In the genomic region with DNA sequence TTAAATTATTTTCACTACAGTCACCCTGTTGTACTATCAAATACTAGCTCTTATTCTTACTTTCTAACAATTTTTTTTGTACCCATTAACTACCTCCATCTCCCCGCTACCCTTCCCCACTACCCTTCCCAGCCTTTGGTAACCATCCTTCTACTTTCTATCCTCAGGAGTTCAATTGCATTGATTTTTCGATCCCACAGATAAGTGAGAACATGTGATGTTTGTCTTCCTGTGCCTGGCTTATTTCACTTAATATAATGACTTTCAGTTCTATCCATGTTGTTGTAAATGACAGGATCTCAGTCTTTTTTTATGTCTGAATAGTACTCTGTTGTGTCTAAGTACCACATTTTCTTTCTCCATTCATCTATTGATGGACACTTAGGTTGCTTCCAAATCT, we compare ENCODE assay signal across 8 cellular contexts.
"Had no signal": no experiment of that assay in that cellular context is flagged by ENCODE, and none has a peak within 500 bp of the region (broad histone marks: within the 10 kb centered on the region; RNA-seq: fewer than 3 reads in every experiment).

No MANE protein-coding gene starts in this region.

- H3K9ac ChIP-seq: GM23248 had no signal

- H3K36me3 ChIP-seq: HAP-1 had no signal

- H3K4me3 ChIP-seq: GM23248, HAP-1 had no signal

- H2AFZ ChIP-seq: GM23248 had no signal

- ATAC-seq: HCT116 had no signal

- FAIRE-seq: HTR-8/SVneo had no signal

- H3K27ac ChIP-seq: GM23248 had no signal

- DNase-seq: GM23248, GOT3, H7, HFFc6, KBM-7 had no signal

- H3K4me1 ChIP-seq: HAP-1 had no signal
